8 cellular contexts compared by ENCODE assay signal in genomic region chr17:7296189-7296861, GRCh38. TPM values are rescaled to one million over a fixed set of nuclear protein-coding genes. Genes with fewer than 3 reads are reported as not detected.
A peak's percentile ranks its signal among the peaks of the same experiment; 100 is the strongest.
DNase-seq lines count a peak whose midpoint lies in the region; ATAC-seq and TF ChIP-seq lines count a peak whose summit lies in the region.

No MANE protein-coding gene starts in this region.

- H3K36me3 Mint-ChIP-seq in activated T-helper 2 cell treated with anti-CD3 and anti-CD28 coated beads, Interferon-gamma antibody, Interleukin-2, Interleukin-4, amounts not matched to agents 10 μg/mL and 5 μg/mL and 100 μg/mL, durations not matched to agents 14 hours and 24 hours and 36 hours (ENCODE audit: low read depth), result no peaks in the 10 kb centered on the region

- peak overlapping the region; percentile 38; the same call in 1 of the 2 replicates for H3K4me3 ChIP-seq in HUES48 (ENCODE audit: low read depth, low read length)
- peak overlapping the region; percentile 3 to 31; a peak in 2 of 4 replicates for H3K4me3 ChIP-seq in Panc1 (ENCODE audit: low read depth in 2 of 2, low read length in 2 of 2)
- H3K4me3 ChIP-seq in fibroblast of villous mesenchyme (ENCODE audit: low read depth, low read length), result no peak overlapping the region
- peak overlapping the region; percentile 55 for H3K4me3 ChIP-seq in neural cell (ENCODE audit: low read length)
- peak overlapping the region; percentile 24 to 29 for H3K4me3 ChIP-seq in testis

- no peaks in the 10 kb centered on the region for H3K79me2 ChIP-seq in neural cell (replicated peaks; ENCODE audit: insufficient read depth, low read length)

- peak; percentile 88 for TF ChIP-seq RAD21 in neural cell (conservative IDR thresholded peaks at IDR 0.05)

- no peak overlapping the region for H3K27ac Mint-ChIP-seq in activated T-helper 2 cell treated with anti-CD3 and anti-CD28 coated beads, Interferon-gamma antibody, Interleukin-2, Interleukin-4, amounts not matched to agents 10 μg/mL and 5 μg/mL and 100 μg/mL, durations not matched to agents 14 hours and 24 hours and 36 hours

- H3K4me1 ChIP-seq in HUES48 (ENCODE audit: control insufficient read depth, insufficient read depth, low read length) (peaks cover 9% of the 10 kb centered on the region), Panc1 (ENCODE audit: control insufficient read depth, insufficient read depth, low read length) (peaks cover 17% of the 10 kb centered on the region), testis (peaks cover 30% of the 10 kb centered on the region)

- no peak overlapping the region for H3K4me3 Mint-ChIP-seq in activated T-helper 2 cell treated with anti-CD3 and anti-CD28 coated beads, Interferon-gamma antibody, Interleukin-2, Interleukin-4, amounts not matched to agents 10 μg/mL and 5 μg/mL and 100 μg/mL, durations not matched to agents 14 hours and 24 hours and 36 hours (ENCODE audit: low read depth)

- H2AFZ ChIP-seq in neural cell (ENCODE audit: low read depth, low read length), result no peak overlapping the region

- peak; percentile 65 for DNase-seq in DMS114 treated with DMSO at 0.1 percent for 48 hours (lab: John Stamatoyannopoulos, UW; ENCODE audit: unreplicated experiment)
- no peak for DNase-seq in Panc1 (ENCODE audit: low read depth, low spot score)
- DNase-seq in activated T-helper 2 cell treated with anti-CD3 and anti-CD28 coated beads, Interferon-gamma antibody, Interleukin-2, Interleukin-4, amounts not matched to agents 10 μg/mL and 5 μg/mL and 100 μg/mL, durations not matched to agents 14 hours and 24 hours and 36 hours (ENCODE audit: low spot score), result peak; percentile 64
- peak; percentile 83 for DNase-seq in fibroblast of villous mesenchyme (ENCODE audit: low read depth)
- DNase-seq in testis, result peak; percentile 87

- H3K27ac ChIP-seq in HUES48 (ENCODE audit: low read depth, low read length) (no peak overlapping the region), Panc1 (ENCODE audit: low read length) (peak overlapping the region; percentile 57; the same call in 1 of the 2 replicates), neural cell (ENCODE audit: low read length) (no peak overlapping the region), testis (no peak overlapping the region)

- in situ Hi-C loops in Panc1 (cut with HindIII; ENCODE audit: low pct_unique_long_range_greater_than_20kb, low sequenced_read_pairs), result no loop called here

- H3K4me1 Mint-ChIP-seq in activated T-helper 2 cell treated with anti-CD3 and anti-CD28 coated beads, Interferon-gamma antibody, Interleukin-2, Interleukin-4, amounts not matched to agents 10 μg/mL and 5 μg/mL and 100 μg/mL, durations not matched to agents 14 hours and 24 hours and 36 hours (ENCODE audit: low read depth), result peaks cover 13% of the 10 kb centered on the region

- TF ChIP-seq EP300 in neural cell (conservative IDR thresholded peaks at IDR 0.05; ENCODE audit: poor library complexity, severe bottlenecking), result no peak

- TF ChIP-seq CTCF in Panc1 (IDR thresholded peaks at IDR 0.05) (peak; percentile 96), fibroblast of villous mesenchyme (IDR thresholded peaks at IDR 0.05; ENCODE audit: insufficient read depth, low read depth, low read length) (peak; percentile 93), neural cell (IDR thresholded peaks at IDR 0.05; ENCODE audit: poor library complexity, severe bottlenecking) (peak; percentile 93), testis (IDR thresholded peaks at IDR 0.05) (peak; percentile 96 to 97 (median 96))

- no peaks in the 10 kb centered on the region for H3K36me3 ChIP-seq in HUES48 (ENCODE audit: control insufficient read depth, insufficient read depth, low read length)
- H3K36me3 ChIP-seq in Panc1 (ENCODE audit: control insufficient read depth, insufficient read depth, low read length), result no peaks in the 10 kb centered on the region
- H3K36me3 ChIP-seq in neural cell (ENCODE audit: insufficient read depth, low read length), result no peaks in the 10 kb centered on the region
- H3K36me3 ChIP-seq in testis (ENCODE audit: low read depth, missing control alignments), result no peaks in the 10 kb centered on the region

- CTCF ChIA-PET in Panc1 (lab: Charles Lee), result interaction anchor here (0.7 to 1.3 kb wide), 4 partner anchors 15 to 1232 kb away, joined by 4 to 9 read pairs (median 4); partner anchors contain the start of gene SLC2A4

- peak; percentile 79 for ATAC-seq in Panc1
- ATAC-seq in HG03520 (IDR thresholded peaks at IDR 0.05; ENCODE audit: unreplicated experiment), result no peak

- no peaks in the 10 kb centered on the region for H3F3A ChIP-seq in neural cell (ENCODE audit: insufficient read depth, low read length, poor library complexity, severe bottlenecking)

- intact Hi-C loops in Panc1 (cut with micrococcal nuclease; ENCODE audit: unreplicated experiment) (loop anchor here (2.0 kb wide), 1 partner anchor 16 kb away; the partner anchor contains the start of gene SLC2A4), testis (cut with DNase I; ENCODE audit: low total_unique reads) (no loop called here)
- intact Hi-C loops in activated T-helper 2 cell treated with anti-CD3 and anti-CD28 coated beads, Interferon-gamma antibody, Interleukin-2, Interleukin-4, amounts not matched to agents 10 μg/mL and 5 μg/mL and 100 μg/mL, durations not matched to agents 14 hours and 24 hours and 36 hours (cut with micrococcal nuclease), result loop anchor here (1.0 to 2.0 kb wide), 3 partner anchors 16 to 250 kb away; partner anchors contain the start of gene ELP5

- POLR2A ChIA-PET in Panc1 (lab: Charles Lee), result no interaction called here

- H3K4me2 ChIP-seq in neural cell (ENCODE audit: low read length), result no peak overlapping the region

- H4K20me1 ChIP-seq in neural cell (ENCODE audit: insufficient read depth), result no peaks in the 10 kb centered on the region

- no peaks in the 10 kb centered on the region for H3K9me2 ChIP-seq in neural cell (ENCODE audit: insufficient read depth, low read length)

- peaks cover 36% of the 10 kb centered on the region for H3K27me3 Mint-ChIP-seq in activated T-helper 2 cell treated with anti-CD3 and anti-CD28 coated beads, Interferon-gamma antibody, Interleukin-2, Interleukin-4, amounts not matched to agents 10 μg/mL and 5 μg/mL and 100 μg/mL, durations not matched to agents 14 hours and 24 hours and 36 hours (ENCODE audit: low read depth)

- H3K9me3 ChIP-seq in HUES48 (ENCODE audit: control insufficient read depth, insufficient read depth, low read length), result no peaks in the 10 kb centered on the region; the same call in 1 of the 2 replicates
- no peaks in the 10 kb centered on the region for H3K9me3 ChIP-seq in Panc1 (ENCODE audit: control insufficient read depth, insufficient read depth, low read depth, low read length)
- no peaks in the 10 kb centered on the region for H3K9me3 ChIP-seq in neural cell (ENCODE audit: low read length)
- H3K9me3 ChIP-seq in testis, result no peaks in the 10 kb centered on the region

- BruUV-seq in Panc1 (replicated peaks; lab: Mats Ljungman, UMichigan), result no TSS peak

- H3K9ac ChIP-seq in HUES48 (ENCODE audit: low read depth, low read length), result no peak overlapping the region
- no peak overlapping the region for H3K9ac ChIP-seq in neural cell (ENCODE audit: low read length)

- no peaks in the 10 kb centered on the region for H3K9me3 Mint-ChIP-seq in activated T-helper 2 cell treated with anti-CD3 and anti-CD28 coated beads, Interferon-gamma antibody, Interleukin-2, Interleukin-4, amounts not matched to agents 10 μg/mL and 5 μg/mL and 100 μg/mL, durations not matched to agents 14 hours and 24 hours and 36 hours

- 1 to 5% methylated on average over 19 to 51 of the region's 51 CpGs for WGBS in testis, 2 donors

- no peak for TF ChIP-seq POLR2A in testis (IDR thresholded peaks at IDR 0.05)

- H3K27me3 ChIP-seq in HUES48 (ENCODE audit: control insufficient read depth, insufficient read depth, low read length) (peaks cover 27% of the 10 kb centered on the region), Panc1 (ENCODE audit: control insufficient read depth, insufficient read depth, low read length) (no peaks in the 10 kb centered on the region), neural cell (ENCODE audit: insufficient read depth, low read depth, low read length) (peaks cover 49% of the 10 kb centered on the region), testis (no peaks in the 10 kb centered on the region)

RNA-seq across cellular contexts. Expression of gene YBX2, which starts 1.9 kb away (rescaled TPM):
- total RNA-seq in Panc1 (2021; ENCODE audit: unreplicated experiment) (54.9 TPM), fibroblast of villous mesenchyme (not detected in 2 replicates), testis (100 to 1,000 TPM; 276 to 549 TPM)
- polyA plus RNA-seq in Panc1 (2012; ENCODE audit: insufficient read length), result 59.7 TPM
- 0.43 and 0.51 TPM in 2 replicates for total RNA-seq in activated T-helper 2 cell treated with anti-CD3 and anti-CD28 coated beads, Interferon-gamma antibody, Interleukin-2, Interleukin-4, amounts not matched to agents 10 μg/mL and 5 μg/mL and 100 μg/mL, durations not matched to agents 14 hours and 24 hours and 36 hours
- polyA plus RNA-seq in neural cell (1.8 and 2.1 TPM in 2 replicates), testis (ENCODE audit: insufficient read depth, low read depth, low replicate concordance) (1,120 TPM)
- polyA minus RNA-seq in neural cell, result 1.7 TPM in 2 replicates

RNA-seq across cellular contexts. Expression of gene EIF5A, which starts 11.1 kb away (rescaled TPM):
- 728 TPM for total RNA-seq in Panc1 (2021; ENCODE audit: unreplicated experiment)
- 878 TPM for polyA plus RNA-seq in Panc1 (2012; ENCODE audit: insufficient read length)
- total RNA-seq in activated T-helper 2 cell treated with anti-CD3 and anti-CD28 coated beads, Interferon-gamma antibody, Interleukin-2, Interleukin-4, amounts not matched to agents 10 μg/mL and 5 μg/mL and 100 μg/mL, durations not matched to agents 14 hours and 24 hours and 36 hours, result 1,189 and 1,199 TPM in 2 replicates
- total RNA-seq in fibroblast of villous mesenchyme, result 607 and 641 TPM in 2 replicates
- 164 and 178 TPM in 2 replicates for polyA plus RNA-seq in neural cell
- 129 and 130 TPM in 2 replicates for polyA minus RNA-seq in neural cell
- 100 to 1,000 TPM; 193 to 229 TPM for total RNA-seq in testis
- 388 TPM for polyA plus RNA-seq in testis (ENCODE audit: insufficient read depth, low read depth, low replicate concordance)

RNA-seq across cellular contexts. Expression of gene SLC2A4, which starts 14.8 kb away (rescaled TPM):
- 0.31 TPM for total RNA-seq in Panc1 (2021; ENCODE audit: unreplicated experiment)
- 0.38 TPM for polyA plus RNA-seq in Panc1 (2012; ENCODE audit: insufficient read length)
- total RNA-seq in activated T-helper 2 cell treated with anti-CD3 and anti-CD28 coated beads, Interferon-gamma antibody, Interleukin-2, Interleukin-4, amounts not matched to agents 10 μg/mL and 5 μg/mL and 100 μg/mL, durations not matched to agents 14 hours and 24 hours and 36 hours, result 0.14 and 0.25 TPM in 2 replicates
- total RNA-seq in fibroblast of villous mesenchyme, result under 0.01 TPM in 1 of 2 replicates, not detected in the other
- polyA plus RNA-seq in neural cell, result not detected in 2 replicates
- polyA minus RNA-seq in neural cell, result not detected in 2 replicates
- total RNA-seq in testis, result 1 to 10 TPM; 4.2 to 6.6 TPM
- polyA plus RNA-seq in testis (ENCODE audit: insufficient read depth, low read depth, low replicate concordance), result 4.7 TPM

RNA-seq across cellular contexts. Expression of gene GPS2, which starts 18.8 kb away (rescaled TPM):
- 96.6 TPM for total RNA-seq in Panc1 (2021; ENCODE audit: unreplicated experiment)
- polyA plus RNA-seq in Panc1 (2012; ENCODE audit: insufficient read length), result 119 TPM
- 57.6 and 64.9 TPM in 2 replicates for total RNA-seq in activated T-helper 2 cell treated with anti-CD3 and anti-CD28 coated beads, Interferon-gamma antibody, Interleukin-2, Interleukin-4, amounts not matched to agents 10 μg/mL and 5 μg/mL and 100 μg/mL, durations not matched to agents 14 hours and 24 hours and 36 hours
- total RNA-seq in fibroblast of villous mesenchyme, result 34.1 and 45.3 TPM in 2 replicates
- 108 and 116 TPM in 2 replicates for polyA plus RNA-seq in neural cell
- 50.1 and 59.2 TPM in 2 replicates for polyA minus RNA-seq in neural cell
- total RNA-seq in testis, result 100 to 1,000 TPM; 204 to 239 TPM
- polyA plus RNA-seq in testis (ENCODE audit: insufficient read depth, low read depth, low replicate concordance), result 219 TPM

RNA-seq across cellular contexts. Expression of gene NEURL4, which starts 32.8 kb away (rescaled TPM):
- total RNA-seq in Panc1 (2021; ENCODE audit: unreplicated experiment), result 58.9 TPM
- polyA plus RNA-seq in Panc1 (2012; ENCODE audit: insufficient read length), result 53.8 TPM
- total RNA-seq in activated T-helper 2 cell treated with anti-CD3 and anti-CD28 coated beads, Interferon-gamma antibody, Interleukin-2, Interleukin-4, amounts not matched to agents 10 μg/mL and 5 μg/mL and 100 μg/mL, durations not matched to agents 14 hours and 24 hours and 36 hours, result 45.7 and 47.7 TPM in 2 replicates
- total RNA-seq in fibroblast of villous mesenchyme, result 15.1 and 19.4 TPM in 2 replicates
- polyA plus RNA-seq in neural cell, result 58.4 and 61.0 TPM in 2 replicates
- polyA minus RNA-seq in neural cell, result 56.1 and 69.1 TPM in 2 replicates
- 10 to 100 TPM; 34.5 to 50.6 TPM for total RNA-seq in testis
- polyA plus RNA-seq in testis (ENCODE audit: insufficient read depth, low read depth, low replicate concordance), result 38.3 TPM

Comparison
In these comparisons a context has a peak if more than half of its experiments do, and no peak if none do; other contexts are left out.
1. RNA of gene YBX2, which starts 1.9 kb away (total RNA-seq): 276 to 549 TPM in testis and 54.9 TPM in Panc1 (single experiment); 0.43 to 0.51 TPM in activated T-helper 2 cell treated with anti-CD3 and anti-CD28 coated beads, Interferon-gamma antibody, Interleukin-2, Interleukin-4, amounts not matched to agents 10 μg/mL and 5 μg/mL and 100 μg/mL, durations not matched to agents 14 hours and 24 hours and 36 hours and not detected in fibroblast of villous mesenchyme; every median in the first group is over 10 times any median in the second.
2. Peak in every context shown above with its lines, with median percentiles within 50 percentile points of each other: CTCF ChIP-seq.